In the genomic region with DNA sequence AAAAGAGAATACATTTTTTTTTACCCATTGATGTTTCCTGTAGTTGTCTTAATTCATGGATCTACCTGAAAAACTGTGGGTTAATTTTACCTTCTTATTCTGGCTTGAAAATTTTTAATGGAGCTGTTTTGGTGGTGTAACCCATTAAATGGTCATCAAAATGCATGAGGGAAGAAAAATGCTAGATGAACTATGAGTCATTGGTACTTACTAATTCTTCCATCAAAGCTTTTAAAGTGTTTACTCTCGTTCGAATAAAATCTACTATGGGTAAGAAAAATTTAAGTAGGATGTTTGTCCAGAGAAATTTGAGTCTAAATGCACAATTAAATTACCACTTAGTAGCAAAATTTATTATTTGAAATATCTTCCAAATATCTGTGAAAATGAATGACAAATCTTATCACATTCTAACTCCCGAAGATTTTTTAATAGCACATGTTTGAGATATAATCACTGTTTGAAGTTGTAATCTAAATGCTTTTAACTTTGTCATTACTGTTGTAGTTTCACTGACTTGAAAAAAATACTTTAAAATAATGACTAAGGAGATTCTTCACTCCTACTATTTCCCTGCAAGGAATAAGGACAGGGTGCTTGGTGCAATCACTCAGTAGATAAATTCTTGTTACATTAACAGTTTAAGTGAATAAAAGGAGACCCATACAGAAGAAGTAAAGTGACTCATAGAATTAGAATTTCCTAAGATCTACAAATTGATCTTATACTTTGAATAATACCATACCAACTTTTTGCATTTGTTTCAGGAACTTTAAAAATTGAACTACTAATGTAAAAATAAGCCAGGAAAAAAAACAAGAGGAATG, we compare ENCODE assay signal across 18 cellular contexts.
DNase-seq lines count a peak whose midpoint lies in the region; ATAC-seq and TF ChIP-seq lines count a peak whose summit lies in the region.
"Had no signal": no experiment of that assay in that cellular context is flagged by ENCODE, and none has a peak within 500 bp of the region (broad histone marks: within the 10 kb centered on the region; RNA-seq: fewer than 3 reads in every experiment).

No MANE protein-coding gene starts in this region.

- H3K9ac ChIP-seq in smooth muscle cell (ENCODE audit: low read depth): no peak overlapping the region
- H3K9ac ChIP-seq: parathyroid adenoma had no signal

- DNase-seq in DMS53 (lab: John Stamatoyannopoulos, UW) (peak; percentile 34), DMS53 treated with DMSO at 0.1 percent for 48 hours (lab: John Stamatoyannopoulos, UW; ENCODE audit: unreplicated experiment) (no peak), SJSA1 (ENCODE audit: low read depth in 1 of 2, low spot score in 2 of 2) (peak; percentile 64 to 94), fibroblast of gingiva (ENCODE audit: low read depth) (peak; percentile 8), smooth muscle cell (lab: John Stamatoyannopoulos, UW; ENCODE audit: unreplicated experiment) (no peak), NCI-H2196 treated with DMSO at 0.1 percent for 48 hours (lab: John Stamatoyannopoulos, UW; ENCODE audit: unreplicated experiment) (no peak), ovary (no peak)
- DNase-seq: activated CD8-positive, alpha-beta memory T cell treated with anti-CD3 and anti-CD28 coated beads, Interleukin-2, amount 50 U/mL, for 48 hours; activated naive CD4-positive, alpha-beta T cell treated with anti-CD3 and anti-CD28 coated beads, Interleukin-2, amount 10 ng/mL, durations not matched to agents 7 days and 5 days; CD8-positive, alpha-beta T cell; NCI-H1930; NCI-H748 treated with DMSO at 0.1 percent for 48 hours; stimulated activated CD4-positive, alpha-beta T cell treated with anti-CD3 and anti-CD28 coated beads, Interleukin-12 subunit alpha, Interleukin-12 subunit beta, amount 100 ng/mL, for 4 hours; T-helper 17 cell had no signal

- no peaks in the 10 kb centered on the region for H3F3A ChIP-seq in smooth muscle cell (ENCODE audit: low read depth)

- H3K4me1 ChIP-seq in SJSA1 (replicated peaks) (peaks cover 55% of the 10 kb centered on the region), smooth muscle cell (ENCODE audit: low read depth) (no peaks in the 10 kb centered on the region), ovary (ENCODE audit: insufficient read depth) (no peaks in the 10 kb centered on the region)
- H3K4me1 ChIP-seq: parathyroid adenoma had no signal

- H3K27ac ChIP-seq in SJSA1 (peak overlapping the region; percentile 54), smooth muscle cell (ENCODE audit: low read depth) (no peak overlapping the region), ovary (no peak overlapping the region)
- H3K27ac ChIP-seq: 22Rv1, parathyroid adenoma had no signal

- H4K20me1 ChIP-seq in smooth muscle cell (ENCODE audit: low read depth): no peaks in the 10 kb centered on the region

- TF ChIP-seq POLR2A in ovary (IDR thresholded peaks at IDR 0.05): no peak

- H3K4me2 ChIP-seq in smooth muscle cell: peak overlapping the region; percentile 17

- WGBS in smooth muscle cell (ENCODE audit: low lambda C conversion rate): 32% methylated on average over 3 of the region's 3 CpGs
- 57 to 64% (median 58%) methylated on average over 3 of the region's 3 CpGs for WGBS in ovary, 3 donors

- ATAC-seq in GM18498 (IDR thresholded peaks at IDR 0.05; ENCODE audit: unreplicated experiment): no peak
- ATAC-seq: activated CD4-positive, CD25-positive, alpha-beta regulatory T cell treated with anti-CD3 and anti-CD28 coated beads, Interleukin-2, amount 50 U/mL, for 24 hours; CD8-positive, alpha-beta T cell; T-helper 17 cell had no signal

- intact Hi-C loops in ovary (cut with DNase I): no loop called here

- H3K79me2 ChIP-seq in smooth muscle cell (ENCODE audit: low read depth): no peaks in the 10 kb centered on the region
- H3K79me2 ChIP-seq: parathyroid adenoma had no signal

- H3K9me3 ChIP-seq in SJSA1 (replicated peaks) (no peaks in the 10 kb centered on the region), smooth muscle cell (replicated peaks; ENCODE audit: low read depth) (no peaks in the 10 kb centered on the region), ovary (no peaks in the 10 kb centered on the region)

- H3K27me3 ChIP-seq in SJSA1 (replicated peaks): no peaks in the 10 kb centered on the region
- H3K27me3 ChIP-seq in smooth muscle cell (ENCODE audit: low read depth): no peaks in the 10 kb centered on the region
- H3K27me3 ChIP-seq in ovary: no peaks in the 10 kb centered on the region

- no peak overlapping the region for H2AFZ ChIP-seq in smooth muscle cell (ENCODE audit: low read depth)
- H2AFZ ChIP-seq: parathyroid adenoma had no signal

- H3K4me3 ChIP-seq in SJSA1 (no peak overlapping the region), smooth muscle cell (no peak overlapping the region), ovary (no peak overlapping the region)

- TF ChIP-seq CTCF in smooth muscle cell (IDR thresholded peaks at IDR 0.05; ENCODE audit: borderline replicate concordance, insufficient read depth, poor library complexity, severe bottlenecking) (no peak), ovary (IDR thresholded peaks at IDR 0.05) (no peak)

- H3K36me3 ChIP-seq in SJSA1 (no peaks in the 10 kb centered on the region), smooth muscle cell (ENCODE audit: low read depth) (no peaks in the 10 kb centered on the region), ovary (no peaks in the 10 kb centered on the region)

- no peak for TF ChIP-seq EP300 in ovary (IDR thresholded peaks at IDR 0.05)

Comparison
In these comparisons a context has a peak if more than half of its experiments do, and no peak if none do; other contexts are left out.
1. DNase-seq: peak in DMS53 (single experiment), SJSA1 (2 of 2) and fibroblast of gingiva (single experiment); none in DMS53 treated with DMSO at 0.1 percent for 48 hours (single experiment), smooth muscle cell (single experiment), NCI-H2196 treated with DMSO at 0.1 percent for 48 hours (single experiment) and ovary (0 of 5).